In the genomic region with DNA sequence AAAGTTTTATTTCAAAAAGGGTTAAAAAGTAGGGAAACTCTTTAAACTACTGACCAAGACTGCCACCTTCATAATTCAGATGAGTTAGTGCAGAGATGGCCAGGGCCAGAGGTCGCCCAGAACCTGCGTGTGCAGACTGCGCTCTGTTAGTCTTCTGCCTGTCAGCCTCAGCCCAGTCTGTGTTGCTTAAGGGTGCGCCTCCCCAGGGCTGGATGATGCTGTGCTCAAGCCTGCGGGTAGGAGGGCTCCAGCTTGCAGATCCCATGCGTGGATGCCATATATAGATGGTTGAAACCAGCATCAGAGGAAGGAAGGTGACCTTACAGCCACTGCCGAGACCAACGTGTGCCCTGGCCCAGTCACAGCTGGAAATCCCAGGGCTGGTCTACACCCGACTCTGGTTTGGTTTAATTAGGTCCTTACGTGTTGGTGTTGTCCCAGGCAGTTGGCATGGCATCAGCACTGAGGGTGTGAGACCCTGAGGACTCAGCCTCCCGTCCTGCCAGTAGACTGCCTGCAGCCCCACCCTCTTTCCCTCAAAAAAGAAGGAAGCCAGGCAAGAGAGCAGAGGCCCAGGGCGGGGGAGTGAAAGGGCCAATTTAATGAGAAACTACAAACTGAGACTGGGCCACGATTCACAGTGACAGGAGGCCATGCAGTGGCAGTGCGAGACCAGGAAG, we compare ENCODE assay signal across 1 cellular context.
TF ChIP-seq lines count a peak whose summit lies in the region.

No MANE protein-coding gene starts in this region.

TF ChIP-seq in HepG2, 621 proteins besides CTCF, POLR2A, EP300 and RAD21 (continued from another document):
- TF ChIP-seq, protein P1, sequence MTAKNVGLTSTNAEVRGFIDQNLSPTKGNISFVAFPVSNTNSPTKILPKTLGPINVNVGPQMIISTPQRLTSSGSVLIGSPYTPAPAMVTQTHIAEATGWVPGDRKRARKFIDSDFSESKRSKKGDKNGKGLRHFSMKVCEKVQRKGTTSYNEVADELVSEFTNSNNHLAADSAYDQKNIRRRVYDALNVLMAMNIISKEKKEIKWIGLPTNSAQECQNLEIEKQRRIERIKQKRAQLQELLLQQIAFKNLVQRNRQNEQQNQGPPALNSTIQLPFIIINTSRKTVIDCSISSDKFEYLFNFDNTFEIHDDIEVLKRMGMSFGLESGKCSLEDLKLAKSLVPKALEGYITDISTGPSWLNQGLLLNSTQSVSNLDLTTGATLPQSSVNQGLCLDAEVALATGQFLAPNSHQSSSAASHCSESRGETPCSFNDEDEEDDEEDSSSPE (CRISPR knock-in tag; IDR thresholded peaks at IDR 0.05): no peak
- no peak for TF ChIP-seq ZBTB37 (CRISPR knock-in tag; IDR thresholded peaks at IDR 0.05)
- TF ChIP-seq ZNF350 (CRISPR knock-in tag; IDR thresholded peaks at IDR 0.05; ENCODE audit: borderline replicate concordance, low read depth): no peak
- no peak for TF ChIP-seq TBX3 (IDR thresholded peaks at IDR 0.05; ENCODE audit: borderline replicate concordance)
- TF ChIP-seq PRDM4 (CRISPR knock-in tag; IDR thresholded peaks at IDR 0.05; ENCODE audit: borderline replicate concordance): no peak
- TF ChIP-seq STAT5B (CRISPR knock-in tag; IDR thresholded peaks at IDR 0.05): no peak
- TF ChIP-seq CBFB (CRISPR knock-in tag; IDR thresholded peaks at IDR 0.05): no peak
- TF ChIP-seq HMG20B (CRISPR knock-in tag; conservative IDR thresholded peaks at IDR 0.05): no peak
- no peak for TF ChIP-seq ZNF101 (CRISPR knock-in tag; IDR thresholded peaks at IDR 0.05; ENCODE audit: borderline replicate concordance, low read depth)
- TF ChIP-seq PPARG (CRISPR knock-in tag; conservative IDR thresholded peaks at IDR 0.05): no peak
- no peak for TF ChIP-seq FOSL2 (CRISPR knock-in tag; IDR thresholded peaks at IDR 0.05)
- TF ChIP-seq RFXANK (CRISPR knock-in tag; IDR thresholded peaks at IDR 0.05): no peak
- TF ChIP-seq GATAD1 (CRISPR knock-in tag; IDR thresholded peaks at IDR 0.05): no peak
- no peak for TF ChIP-seq EHMT2 (IDR thresholded peaks at IDR 0.05; ENCODE audit: borderline replicate concordance, low read depth, low read length)
- TF ChIP-seq DR1 (CRISPR knock-in tag; IDR thresholded peaks at IDR 0.05): no peak
- no peak for TF ChIP-seq ZNF143 (CRISPR knock-in tag; IDR thresholded peaks at IDR 0.05)
- TF ChIP-seq KDM6A (CRISPR knock-in tag; IDR thresholded peaks at IDR 0.05; ENCODE audit: low read depth): no peak
- no peak for TF ChIP-seq ELK4 (CRISPR knock-in tag; IDR thresholded peaks at IDR 0.05; ENCODE audit: borderline replicate concordance)
- TF ChIP-seq ZFX (CRISPR knock-in tag; IDR thresholded peaks at IDR 0.05; ENCODE audit: low read depth): no peak
- no peak for TF ChIP-seq NONO (IDR thresholded peaks at IDR 0.05)
- 0 out of 2 replicates have a peak, but pooled peaks have one; percentile 42 for TF ChIP-seq NONO (CRISPR knock-in tag; conservative IDR thresholded peaks at IDR 0.05)
